Comparison of ENCODE assay signal across 13 cellular contexts in the genomic region with DNA sequence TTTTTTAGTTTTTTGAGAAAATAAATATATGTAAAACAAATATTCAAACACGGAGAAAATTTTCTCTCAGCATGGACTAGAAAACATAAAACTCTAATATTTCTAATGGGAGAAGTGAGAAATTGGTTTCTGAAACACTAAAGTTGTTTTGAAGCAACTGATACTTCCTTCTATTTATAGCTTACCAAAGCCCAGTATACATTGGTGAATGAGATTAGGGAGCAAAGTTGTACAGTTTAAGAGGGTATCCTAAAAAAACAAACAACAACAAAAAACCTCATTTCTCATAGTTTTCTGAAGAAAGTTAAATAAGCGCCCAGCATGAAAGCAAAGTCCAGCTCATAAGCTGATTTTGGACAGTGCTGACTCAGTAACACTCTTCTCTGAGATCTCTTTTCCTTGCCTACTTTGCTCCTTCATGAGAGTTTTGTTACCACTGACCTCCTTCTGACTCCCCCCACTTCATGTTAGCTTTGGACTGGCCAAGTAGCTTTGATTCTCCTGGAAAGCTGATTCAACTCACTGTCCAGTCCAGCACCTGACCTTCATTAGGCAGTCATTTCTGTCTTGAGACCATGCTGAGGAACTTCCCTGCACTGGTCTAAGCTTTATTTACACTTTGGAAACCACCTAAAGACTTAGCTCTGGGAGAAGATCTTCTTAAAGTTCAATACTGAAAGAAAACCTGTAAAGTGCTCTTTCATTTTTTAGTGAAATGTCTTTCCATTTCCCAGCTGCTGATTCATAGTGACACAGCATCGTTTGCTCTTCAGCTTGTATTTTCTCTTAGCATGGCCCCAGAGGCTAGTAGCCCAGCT. TPM values are rescaled to one million over a fixed set of nuclear protein-coding genes. Genes with fewer than 3 reads are reported as not detected.
DNase-seq lines count a peak whose midpoint lies in the region; ATAC-seq, FAIRE-seq and TF ChIP-seq lines count a peak whose summit lies in the region.
"Had no signal": no experiment of that assay in that cellular context is flagged by ENCODE, and none has a peak within 500 bp of the region (broad histone marks: within the 10 kb centered on the region; RNA-seq: fewer than 3 reads in every experiment).

No MANE protein-coding gene starts in this region.

- peaks cover 3% of the 10 kb centered on the region for H3K4me1 Mint-ChIP-seq in astrocyte (ENCODE audit: low read depth, unreplicated experiment)

- ATAC-seq in GM18519 (IDR thresholded peaks at IDR 0.05; ENCODE audit: low FRiP score, unreplicated experiment) = peak; percentile 87
- ATAC-seq in GM21390 (IDR thresholded peaks at IDR 0.05; ENCODE audit: unreplicated experiment) = peak; percentile 88
- peak; percentile 89 for ATAC-seq in HG03159 (IDR thresholded peaks at IDR 0.05; ENCODE audit: unreplicated experiment)

- no peaks in the 10 kb centered on the region for H3K27me3 Mint-ChIP-seq in astrocyte (ENCODE audit: low read depth, unreplicated experiment)

- H3K4me3 Mint-ChIP-seq in astrocyte (ENCODE audit: unreplicated experiment) = no peak overlapping the region

- H3K4me1 ChIP-seq in astrocyte (ENCODE audit: insufficient read depth, low read length) (no peaks in the 10 kb centered on the region), testis (no peaks in the 10 kb centered on the region)
- H3K4me1 ChIP-seq: Peyer's patch, tibial nerve had no signal

- H3K9me3 ChIP-seq in astrocyte (ENCODE audit: insufficient read depth, low read depth, low read length) = no peaks in the 10 kb centered on the region
- no peaks in the 10 kb centered on the region for H3K9me3 ChIP-seq in testis
- H3K9me3 ChIP-seq: Peyer's patch, tibial nerve had no signal

- intact Hi-C loops in testis (cut with DNase I; ENCODE audit: low total_unique reads) = no loop called here

- no peaks in the 10 kb centered on the region for H3K36me3 Mint-ChIP-seq in astrocyte (ENCODE audit: low read depth, unreplicated experiment)

- H3K79me2 ChIP-seq in astrocyte (ENCODE audit: insufficient read depth, low read length) = no peaks in the 10 kb centered on the region

- H3K27ac Mint-ChIP-seq in astrocyte (ENCODE audit: unreplicated experiment) = peak overlapping the region; percentile 18

- peaks cover 2% of the 10 kb centered on the region for H3K9me3 Mint-ChIP-seq in astrocyte (ENCODE audit: unreplicated experiment)

- H4K20me1 ChIP-seq in astrocyte (ENCODE audit: insufficient read depth, low read length) = no peaks in the 10 kb centered on the region

- H3K4me2 ChIP-seq in astrocyte (ENCODE audit: low read length) = no peak overlapping the region

- no peak overlapping the region for H2AFZ ChIP-seq in astrocyte (ENCODE audit: low read depth, low read length)

- H3K4me3 ChIP-seq in astrocyte (ENCODE audit: insufficient read depth, low read depth, low read length) (no peak overlapping the region), testis (no peak overlapping the region)
- H3K4me3 ChIP-seq: Peyer's patch, tibial nerve had no signal

- TF ChIP-seq CTCF in astrocyte (IDR thresholded peaks at IDR 0.05; ENCODE audit: insufficient read depth, low read depth, low read length) (no peak), testis (IDR thresholded peaks at IDR 0.05) (no peak)

- peak; percentile 90 for FAIRE-seq in astrocyte (lab: Jason Lieb, UNC)

- H3K27ac ChIP-seq in astrocyte (ENCODE audit: low read depth, low read length) = no peak overlapping the region
- H3K27ac ChIP-seq in testis = no peak overlapping the region
- H3K27ac ChIP-seq: Peyer's patch, tibial nerve had no signal

- no peaks in the 10 kb centered on the region for H3K27me3 ChIP-seq in astrocyte (ENCODE audit: insufficient read depth, low read length)
- H3K27me3 ChIP-seq in testis = no peaks in the 10 kb centered on the region
- H3K27me3 ChIP-seq: Peyer's patch, tibial nerve had no signal

- no peaks in the 10 kb centered on the region for H3K36me3 ChIP-seq in astrocyte (ENCODE audit: insufficient read depth, low read length)
- H3K36me3 ChIP-seq in testis (ENCODE audit: low read depth, missing control alignments) = no peaks in the 10 kb centered on the region
- H3K36me3 ChIP-seq: Peyer's patch, tibial nerve had no signal

- no peak for TF ChIP-seq POLR2A in testis (IDR thresholded peaks at IDR 0.05)

- DNase-seq in astrocyte (ENCODE audit: low read depth) (no peak), SKM-1 (lab: John Stamatoyannopoulos, UW; ENCODE audit: unreplicated experiment) (no peak), testis (no peak), NOMO-1 treated with DMSO at 0.1 percent for 48 hours (lab: John Stamatoyannopoulos, UW; ENCODE audit: unreplicated experiment) (no peak), retina (no peak)
- DNase-seq: activated CD8-positive, alpha-beta memory T cell treated with anti-CD3 and anti-CD28 coated beads, Interleukin-2, amount 50 U/mL, for 4 hours; DND-41; Peyer's patch; stimulated activated CD4-positive, alpha-beta T cell treated with anti-CD3 and anti-CD28 coated beads, Interleukin-12 subunit alpha, Interleukin-12 subunit beta, amount 100 ng/mL, for 4 hours had no signal

- WGBS in testis, 2 donors = 52 to 56% methylated on average over 3 of the region's 3 CpGs

- H3K9ac ChIP-seq in astrocyte (ENCODE audit: low read length) = no peak overlapping the region

RNA-seq across cellular contexts. Expression of a gene that starts 21.8 kb away (rescaled TPM):
- total RNA-seq in astrocyte = not detected in 2 replicates
- total RNA-seq in testis = under 1 TPM in 1 of 2 donors, not detected in 1; 0.81 TPM
- polyA plus RNA-seq in testis (ENCODE audit: insufficient read depth, low read depth, low replicate concordance) = 0.46 TPM
